ENCODE assay signal across 8 cellular contexts in the genomic region with DNA sequence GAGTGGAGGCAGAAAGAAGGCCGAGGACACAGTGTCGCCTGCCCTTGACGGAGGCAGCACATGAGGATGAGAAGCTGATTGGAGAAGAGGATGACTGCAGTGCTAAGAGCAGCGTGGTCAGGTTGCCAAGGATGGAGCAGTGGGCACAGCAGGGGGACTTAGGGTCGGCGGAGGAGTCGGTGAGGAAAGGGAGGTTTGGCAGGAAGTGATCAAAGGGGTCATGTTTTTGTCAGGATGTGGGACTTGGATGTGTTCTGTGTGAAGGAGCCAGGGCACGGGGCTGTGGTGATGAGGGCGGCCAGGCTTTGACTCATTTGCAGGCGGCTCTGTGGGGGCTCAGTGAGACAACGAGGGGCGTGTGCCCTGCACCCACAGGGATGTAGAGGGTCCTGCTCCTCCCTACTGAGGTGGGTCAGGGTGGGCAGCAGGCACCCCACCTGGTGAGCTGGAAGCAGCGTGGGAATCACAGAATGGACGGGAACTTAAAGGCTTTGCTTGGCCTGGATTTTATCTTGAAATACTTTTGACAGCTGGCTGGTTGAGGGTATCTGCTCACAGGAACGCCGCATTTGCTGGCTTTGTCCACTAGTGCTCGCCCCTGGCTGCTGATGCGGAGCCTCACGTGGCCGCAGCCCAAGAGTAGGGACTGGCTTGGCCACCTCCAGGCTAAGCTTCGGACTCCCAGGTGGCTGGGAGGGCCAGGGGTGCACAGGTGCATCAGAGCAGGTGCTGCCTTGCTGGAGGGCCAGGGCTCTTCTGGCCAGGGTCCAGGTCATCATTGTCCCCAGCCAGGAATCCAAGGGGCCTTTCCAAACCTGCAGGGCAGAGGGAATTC. TPM values are rescaled to one million over a fixed set of nuclear protein-coding genes. Genes with fewer than 3 reads are reported as not detected.
DNase-seq lines count a peak whose midpoint lies in the region; ATAC-seq and TF ChIP-seq lines count a peak whose summit lies in the region.

No MANE protein-coding gene starts in this region.

- peak overlapping the region; percentile 45 for H3K4me3 Mint-ChIP-seq in central memory CD8-positive, alpha-beta T cell
- no peak overlapping the region for H3K4me3 Mint-ChIP-seq in neural progenitor cell

- no peak for TF ChIP-seq CTCF in neural progenitor cell (IDR thresholded peaks at IDR 0.05)

- no peaks in the 10 kb centered on the region for H3K79me2 ChIP-seq in neural progenitor cell (ENCODE audit: low read depth)

- H3K36me3 Mint-ChIP-seq in central memory CD8-positive, alpha-beta T cell (ENCODE audit: insufficient read depth), result peaks cover 26% of the 10 kb centered on the region
- H3K36me3 Mint-ChIP-seq in neural progenitor cell, result peaks cover 11% of the 10 kb centered on the region

- no peaks in the 10 kb centered on the region for H3K9me3 ChIP-seq in neural progenitor cell (ENCODE audit: low read depth)

- peaks cover 4% of the 10 kb centered on the region for H4K20me1 ChIP-seq in neural progenitor cell (ENCODE audit: low read depth)

- H3K4me1 Mint-ChIP-seq in central memory CD8-positive, alpha-beta T cell, result peaks cover 32% of the 10 kb centered on the region
- peaks cover 7% of the 10 kb centered on the region for H3K4me1 Mint-ChIP-seq in neural progenitor cell

- no peaks in the 10 kb centered on the region for H3K36me3 ChIP-seq in neural progenitor cell

- no peaks in the 10 kb centered on the region for H3K4me1 ChIP-seq in neural progenitor cell

- no peaks in the 10 kb centered on the region for H3K27me3 Mint-ChIP-seq in central memory CD8-positive, alpha-beta T cell
- peaks cover 5% of the 10 kb centered on the region for H3K27me3 Mint-ChIP-seq in neural progenitor cell (ENCODE audit: insufficient read depth, low read depth)

- DNase-seq in DMS79 (lab: John Stamatoyannopoulos, UW) (peak; percentile 72), NCI-H146 treated with DMSO at 0.1 percent for 48 hours (lab: John Stamatoyannopoulos, UW; ENCODE audit: unreplicated experiment) (peak; percentile 61), neural progenitor cell (ENCODE audit: low spot score) (no peak), SKM-1 (lab: John Stamatoyannopoulos, UW; ENCODE audit: unreplicated experiment) (no peak), SIG-M5 (lab: John Stamatoyannopoulos, UW) (no peak)
- DNase-seq in central memory CD8-positive, alpha-beta T cell (ENCODE audit: low spot score in 2 of 2), result no peak

- no peak overlapping the region for H3K4me3 ChIP-seq in neural progenitor cell

- no peak overlapping the region for H3K4me2 ChIP-seq in neural progenitor cell

- H3K27ac ChIP-seq in neural progenitor cell, result no peak overlapping the region

- H2AFZ ChIP-seq in neural progenitor cell (replicated peaks), result no peak overlapping the region

- H3K9ac ChIP-seq in neural progenitor cell, result no peak overlapping the region

- H3K27ac Mint-ChIP-seq in central memory CD8-positive, alpha-beta T cell (ENCODE audit: low read depth), result peak overlapping the region; percentile 80
- peak overlapping the region; percentile 93 for H3K27ac Mint-ChIP-seq in neural progenitor cell

- H3K27me3 ChIP-seq in neural progenitor cell, result peaks cover under 1% of the 10 kb centered on the region

- no peak for ATAC-seq in central memory CD8-positive, alpha-beta T cell (replicated peaks; ENCODE audit: extremely low read depth, poor library complexity, severe bottlenecking)
- ATAC-seq in GM21526 (IDR thresholded peaks at IDR 0.05; ENCODE audit: low FRiP score, unreplicated experiment), result no peak
- no peak for ATAC-seq in GM18909 (IDR thresholded peaks at IDR 0.05; ENCODE audit: poor library complexity, unreplicated experiment)

- no peaks in the 10 kb centered on the region for H3K9me3 Mint-ChIP-seq in central memory CD8-positive, alpha-beta T cell
- H3K9me3 Mint-ChIP-seq in neural progenitor cell, result no peaks in the 10 kb centered on the region

- no peaks in the 10 kb centered on the region for H3F3A ChIP-seq in neural progenitor cell (ENCODE audit: low read depth)

RNA-seq across cellular contexts. Expression of gene MPG, which starts 6.0 kb away (rescaled TPM):
- 21.2 and 63.4 TPM in 2 replicates for total RNA-seq in neural progenitor cell (ENCODE audit: low replicate concordance)

RNA-seq across cellular contexts. Expression of gene RHBDF1, which starts 11.6 kb away (rescaled TPM):
- 11.0 and 24.4 TPM in 2 replicates for total RNA-seq in neural progenitor cell (ENCODE audit: low replicate concordance)

RNA-seq across cellular contexts. Expression of gene SNRNP25, which starts 30.4 kb away (rescaled TPM):
- total RNA-seq in neural progenitor cell (ENCODE audit: low replicate concordance), result 43.6 and 49.8 TPM in 2 replicates

RNA-seq across cellular contexts. Expression of gene POLR3K, which starts 30.6 kb away (rescaled TPM):
- 9.2 and 11.0 TPM in 2 replicates for total RNA-seq in neural progenitor cell (ENCODE audit: low replicate concordance)

RNA-seq across cellular contexts. Expression of gene NPRL3, which starts 54.5 kb away (rescaled TPM):
- 7.6 and 14.8 TPM in 2 replicates for total RNA-seq in neural progenitor cell (ENCODE audit: low replicate concordance)

Comparison
In these comparisons a context has a peak if more than half of its experiments do, and no peak if none do; other contexts are left out.
1. DNase-seq: peak in DMS79 (single experiment) and NCI-H146 treated with DMSO at 0.1 percent for 48 hours (single experiment); none in central memory CD8-positive, alpha-beta T cell (0 of 2), neural progenitor cell (single experiment), SKM-1 (single experiment) and SIG-M5 (single experiment).